In the genomic region with DNA sequence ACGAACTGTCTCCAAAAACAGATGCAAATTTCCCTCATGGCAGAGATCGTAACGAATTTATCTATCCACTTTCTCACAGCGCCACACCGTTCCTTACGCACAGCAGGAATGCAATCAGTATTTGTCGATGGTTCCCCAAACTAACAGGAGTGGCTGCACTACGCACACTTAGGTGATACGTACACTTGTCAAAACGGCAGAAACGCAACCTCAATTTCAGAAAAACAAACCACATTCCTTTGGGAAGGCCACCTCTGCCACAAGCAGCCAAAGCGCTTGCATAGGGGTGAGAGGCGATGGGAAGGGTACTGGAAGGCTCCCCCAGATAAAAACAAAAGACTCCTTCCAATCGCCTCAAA, we compare ENCODE assay signal across 8 cellular contexts. TPM values are rescaled to one million over a fixed set of nuclear protein-coding genes. Genes with fewer than 3 reads are reported as not detected.
DNase-seq lines count a peak whose midpoint lies in the region; ATAC-seq and TF ChIP-seq lines count a peak whose summit lies in the region.

No MANE protein-coding gene starts in this region.

- POLR2A ChIA-PET in BJ (lab: Charles Lee) = no interaction called here

- DNase-seq in BJ (ENCODE audit: low read depth) (no peak), RPMI8226 (peak; percentile 53), medulla oblongata (ENCODE audit: extremely low spot score) (peak; percentile 40), tibial artery (no peak)
- no peak for DNase-seq in activated CD4-positive, CD25-positive, alpha-beta regulatory T cell (lab: John Stamatoyannopoulos, UW)

- H3K4me1 ChIP-seq in duodenal mucosa (ENCODE audit: control insufficient read depth in 1 of 2, insufficient read depth in 2 of 2, low read length in 2 of 2) = peaks cover 14 to 29% of the 10 kb centered on the region in 2 donors
- peaks cover 0 to 26% (median 16%) of the 10 kb centered on the region in 4 donors for H3K4me1 ChIP-seq in tibial artery

- no peak for TF ChIP-seq CTCF in BJ (IDR thresholded peaks at IDR 0.05; ENCODE audit: insufficient read depth, low read depth, low read length)
- no peak for TF ChIP-seq CTCF in tibial artery (IDR thresholded peaks at IDR 0.05)

- H3K27ac ChIP-seq in duodenal mucosa (ENCODE audit: low read depth, low read length) = peak overlapping the region; percentile 84
- H3K27ac ChIP-seq in tibial artery = peak overlapping the region; percentile 72 to 84

- intact Hi-C loops in tibial artery (cut with DNase I; ENCODE audit: low total_unique reads) = loop anchor here (10.0 kb wide), 1 partner anchor 354 kb away; no protein-coding TSS in a partner anchor

- H3K9me3 ChIP-seq in duodenal mucosa (ENCODE audit: control insufficient read depth in 1 of 2, low read length in 2 of 2) (no peaks in the 10 kb centered on the region), tibial artery (no peaks in the 10 kb centered on the region)

- peak overlapping the region; percentile 67 to 91 for H3K9ac ChIP-seq in duodenal mucosa (ENCODE audit: low read depth in 1 of 2, low read length in 2 of 2)

- ATAC-seq in GM19043 (IDR thresholded peaks at IDR 0.05; ENCODE audit: low read depth, unreplicated experiment) (peak; percentile 27), HG03196 (IDR thresholded peaks at IDR 0.05; ENCODE audit: unreplicated experiment) (peak; percentile 14)

- H3K27me3 ChIP-seq in BJ (ENCODE audit: control insufficient read depth, insufficient read depth, low read length) (no peaks in the 10 kb centered on the region), duodenal mucosa (ENCODE audit: control insufficient read depth in 1 of 2, insufficient read depth in 2 of 2, low read length in 2 of 2) (no peaks in the 10 kb centered on the region), tibial artery (no peaks in the 10 kb centered on the region)

- H3K4me3 ChIP-seq in BJ (ENCODE audit: low read depth, low read length) = peak overlapping the region; percentile 81
- peak overlapping the region; percentile 86 to 98 for H3K4me3 ChIP-seq in duodenal mucosa (ENCODE audit: low read depth in 1 of 2, low read length in 2 of 2)
- H3K4me3 ChIP-seq in tibial artery = peak overlapping the region; percentile 82

- CTCF ChIA-PET in BJ (lab: Yijun Ruan, JAX) = interaction anchor here (0.5 to 1.0 kb wide), 5 partner anchors 10 to 738 kb away, joined by 3 to 5 read pairs (median 4); partner anchors contain the start of gene PNRC1

- no peaks in the 10 kb centered on the region for H3K36me3 ChIP-seq in BJ (ENCODE audit: control insufficient read depth, insufficient read depth, low read length)
- H3K36me3 ChIP-seq in duodenal mucosa (ENCODE audit: control insufficient read depth in 1 of 2, insufficient read depth in 2 of 2, low read length in 2 of 2) = no peaks in the 10 kb centered on the region
- H3K36me3 ChIP-seq in tibial artery = no peaks in the 10 kb centered on the region

RNA-seq across cellular contexts. Expression of gene MDN1, which starts 0.6 kb away (rescaled TPM):
- 3.3 and 6.0 TPM in 2 replicates for polyA plus RNA-seq in BJ (2011; rRNA removed)
- 8.5 and 16.9 TPM in 2 replicates for polyA minus RNA-seq in BJ (2011; rRNA and poly(A)+ RNA removed)

RNA-seq across cellular contexts. Expression of gene CASP8AP2, which starts 10.7 kb away (rescaled TPM):
- 2.7 and 5.7 TPM in 2 replicates for polyA plus RNA-seq in BJ (2011; rRNA removed)
- 4.5 and 5.7 TPM in 2 replicates for polyA minus RNA-seq in BJ (2011; rRNA and poly(A)+ RNA removed)

Comparison
In these comparisons a context has a peak if more than half of its experiments do, and no peak if none do; other contexts are left out.
1. DNase-seq: peak in RPMI8226 (single experiment) and medulla oblongata (single experiment); none in BJ (single experiment), tibial artery (0 of 2) and activated CD4-positive, CD25-positive, alpha-beta regulatory T cell (0 of 4).
2. Peak in every context shown above with its lines, with median percentiles within 50 percentile points of each other: H3K4me3 ChIP-seq.